ENCODE assay signal across 13 cellular contexts in the genomic region with DNA sequence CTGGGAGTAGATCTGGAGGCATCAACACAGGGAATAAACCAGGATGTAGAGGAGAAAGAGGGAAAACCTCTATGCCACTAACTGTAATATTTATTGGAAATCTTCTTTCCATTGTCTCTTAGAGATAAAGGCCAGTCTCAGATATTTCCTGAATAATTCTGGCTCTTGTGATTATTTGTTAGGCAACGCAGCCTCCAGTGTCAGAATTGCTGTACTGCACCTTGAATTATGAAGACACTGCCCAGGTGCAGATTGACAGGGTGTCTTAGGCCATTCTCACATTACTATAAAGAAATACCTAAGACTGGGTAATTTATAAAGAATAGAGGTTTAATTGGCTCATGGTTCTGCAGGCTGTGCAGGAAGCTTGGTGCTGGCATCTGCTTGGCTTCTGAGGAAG.
DNase-seq lines count a peak whose midpoint lies in the region; ATAC-seq and TF ChIP-seq lines count a peak whose summit lies in the region.
"Had no signal": no experiment of that assay in that cellular context is flagged by ENCODE, and none has a peak within 500 bp of the region (broad histone marks: within the 10 kb centered on the region; RNA-seq: fewer than 3 reads in every experiment).

No MANE protein-coding gene starts in this region.

- in situ Hi-C loops in astrocyte of the spinal cord (cut with HindIII; ENCODE audit: low sequenced_read_pairs), result no loop called here

- TF ChIP-seq CTCF in astrocyte of the spinal cord (IDR thresholded peaks at IDR 0.05; ENCODE audit: low read depth, low read length), result peak; percentile 6

- DNase-seq in NCI-H1694 treated with DMSO at 0.1 percent for 48 hours (lab: John Stamatoyannopoulos, UW) (peak; percentile 0), NCI-H1694 (lab: John Stamatoyannopoulos, UW) (no peak), astrocyte of the spinal cord (ENCODE audit: low read depth, low spot score) (no peak), myocyte (ENCODE audit: low read depth) (peak; percentile 6)
- DNase-seq in Jurkat, Clone E6-1 (ENCODE audit: low read depth, low spot score), result peak; percentile 10
- DNase-seq: activated naive CD4-positive, alpha-beta T cell; CD8-positive, alpha-beta memory T cell; KG1; NCI-H2107; upper lobe of left lung had no signal

- no peak for ATAC-seq in GM19324 (IDR thresholded peaks at IDR 0.05; ENCODE audit: low FRiP score, unreplicated experiment)
- ATAC-seq in GM18868 (IDR thresholded peaks at IDR 0.05; ENCODE audit: unreplicated experiment), result no peak
- no peak for ATAC-seq in GM19463 (IDR thresholded peaks at IDR 0.05; ENCODE audit: unreplicated experiment)

- H3K4me3 ChIP-seq in Jurkat, Clone E6-1 (ENCODE audit: low read length), result no peak overlapping the region
- no peak overlapping the region for H3K4me3 ChIP-seq in astrocyte of the spinal cord (ENCODE audit: low read depth, low read length)
- H3K4me3 ChIP-seq: upper lobe of left lung had no signal

Comparison
In these comparisons a context has a peak if more than half of its experiments do, and no peak if none do; other contexts are left out.
1. DNase-seq: peak in NCI-H1694 treated with DMSO at 0.1 percent for 48 hours (single experiment), Jurkat, Clone E6-1 (single experiment) and myocyte (single experiment); none in NCI-H1694 (single experiment) and astrocyte of the spinal cord (single experiment).